ENCODE assay signal across 17 cellular contexts in genomic region chr9:120974181-120974580, GRCh38. TPM values are rescaled to one million over a fixed set of nuclear protein-coding genes. Genes with fewer than 3 reads are reported as not detected.
DNase-seq lines count a peak whose midpoint lies in the region; ATAC-seq and TF ChIP-seq lines count a peak whose summit lies in the region.
"Had no signal": no experiment of that assay in that cellular context is flagged by ENCODE, and none has a peak within 500 bp of the region (broad histone marks: within the 10 kb centered on the region; RNA-seq: fewer than 3 reads in every experiment).

No MANE protein-coding gene starts in this region.

- H3K27ac ChIP-seq in GM23338 (ENCODE audit: low read depth): no peak overlapping the region
- H3K27ac ChIP-seq: HL-60 had no signal

- H3K27ac Mint-ChIP-seq in GM23338: no peak overlapping the region
- H3K27ac Mint-ChIP-seq in neural crest cell (ENCODE audit: unreplicated experiment): peak overlapping the region; percentile 74

- 0 out of 2 replicates have a peak overlapping the region, but pooled peaks have one; percentile 11 for H2AFZ ChIP-seq in GM23338

- H3K27me3 Mint-ChIP-seq in GM23338 (ENCODE audit: insufficient read depth, low read depth, poor library complexity): peaks cover 5% of the 10 kb centered on the region
- peaks cover 3% of the 10 kb centered on the region for H3K27me3 Mint-ChIP-seq in neural crest cell (ENCODE audit: low read depth)
- H3K27me3 Mint-ChIP-seq: CD4-positive, CD25-positive, alpha-beta regulatory T cell had no signal

- no peaks in the 10 kb centered on the region for H4K20me1 ChIP-seq in GM23338 (replicated peaks; ENCODE audit: insufficient read depth)

- H3K4me2 ChIP-seq in GM23338: no peak overlapping the region

- H3K79me2 ChIP-seq in GM23338 (replicated peaks; ENCODE audit: insufficient read depth): no peaks in the 10 kb centered on the region

- no peaks in the 10 kb centered on the region for H3K36me3 ChIP-seq in GM23338 (ENCODE audit: insufficient read depth)

- H3K4me3 Mint-ChIP-seq in GM23338 (no peak overlapping the region), neural crest cell (no peak overlapping the region)
- H3K4me3 Mint-ChIP-seq: CD4-positive, CD25-positive, alpha-beta regulatory T cell had no signal

- no peak overlapping the region for H3K4me3 ChIP-seq in GM23338
- H3K4me3 ChIP-seq in choroid plexus epithelial cell (ENCODE audit: low read depth, low read length): no peak overlapping the region

- H3K4me1 Mint-ChIP-seq in GM23338: peaks cover 12% of the 10 kb centered on the region
- H3K4me1 Mint-ChIP-seq in neural crest cell: peaks cover 36% of the 10 kb centered on the region

- TF ChIP-seq CTCF in GM23338 (conservative IDR thresholded peaks at IDR 0.05; ENCODE audit: low read depth in 2 of 2) (no peak), choroid plexus epithelial cell (conservative IDR thresholded peaks at IDR 0.05; ENCODE audit: low read depth, low read length) (no peak), neural crest cell (conservative IDR thresholded peaks at IDR 0.05) (no peak)

- no peaks in the 10 kb centered on the region for H3K9me2 ChIP-seq in GM23338 (ENCODE audit: insufficient read depth)

- no peak for ATAC-seq in GM23338
- ATAC-seq: Panc1, Right ventricle myocardium inferior had no signal

- DNase-seq in GM23338 (ENCODE audit: low spot score) (no peak), OCI-M1 (lab: John Stamatoyannopoulos, UW) (peak; percentile 13), choroid plexus epithelial cell (ENCODE audit: low read depth) (peak; percentile 48), neural crest cell (ENCODE audit: low read depth, low spot score) (no peak), islet precursor cell (no peak), hepatic stellate cell (ENCODE audit: low spot score) (no peak), DMS153 treated with DMSO at 0.1 percent for 48 hours (lab: John Stamatoyannopoulos, UW; ENCODE audit: unreplicated experiment) (no peak)
- DNase-seq: EL, H7, NCI-H1930, NCI-H2171, NCI-H446 treated with DMSO at 0.1 percent for 48 hours, NCI-H774 had no signal

- H3K9me3 Mint-ChIP-seq in GM23338: no peaks in the 10 kb centered on the region
- no peaks in the 10 kb centered on the region for H3K9me3 Mint-ChIP-seq in neural crest cell
- H3K9me3 Mint-ChIP-seq: CD4-positive, CD25-positive, alpha-beta regulatory T cell had no signal

- no peaks in the 10 kb centered on the region for H3F3A ChIP-seq in GM23338 (replicated peaks; ENCODE audit: low read depth)

- peaks cover 7% of the 10 kb centered on the region for H3K4me1 ChIP-seq in GM23338 (ENCODE audit: insufficient read depth)

- no peaks in the 10 kb centered on the region for H3K36me3 Mint-ChIP-seq in GM23338 (ENCODE audit: low read depth)
- H3K36me3 Mint-ChIP-seq in neural crest cell (ENCODE audit: low read depth): no peaks in the 10 kb centered on the region
- H3K36me3 Mint-ChIP-seq: CD4-positive, CD25-positive, alpha-beta regulatory T cell had no signal

- H3K27me3 ChIP-seq in GM23338 (ENCODE audit: insufficient read depth): no peaks in the 10 kb centered on the region

TF ChIP-seq in GM23338, 12 proteins besides CTCF, POLR2A, EP300 and RAD21:
- TF ChIP-seq ZNF114 (CRISPR knock-in tag; IDR thresholded peaks at IDR 0.05): no peak
- no peak for TF ChIP-seq REST (IDR thresholded peaks at IDR 0.05; ENCODE audit: unreplicated experiment)

RNA-seq across cellular contexts. Expression of gene TRAF1, which starts 47.6 kb away (rescaled TPM):
- 1.0 and 1.4 TPM in 2 replicates for total RNA-seq in GM23338 (2014; rRNA removed; shearing (Covaris generic))
- polyA plus RNA-seq in GM23338 (2016; fragmentation: Nextera tagmentation; extraction: Ambion mirVana): 0.39 and 0.63 TPM in 2 replicates
- 3.5 and 3.8 TPM in 2 replicates for total RNA-seq in neural crest cell

Comparison
In these comparisons a context has a peak if more than half of its experiments do, and no peak if none do; other contexts are left out.
1. DNase-seq: peak in OCI-M1 (single experiment) and choroid plexus epithelial cell (single experiment); none in GM23338 (single experiment), neural crest cell (single experiment), islet precursor cell (single experiment), hepatic stellate cell (single experiment) and DMS153 treated with DMSO at 0.1 percent for 48 hours (single experiment).